ENCODE assay signal across 1 cellular context in the genomic region with DNA sequence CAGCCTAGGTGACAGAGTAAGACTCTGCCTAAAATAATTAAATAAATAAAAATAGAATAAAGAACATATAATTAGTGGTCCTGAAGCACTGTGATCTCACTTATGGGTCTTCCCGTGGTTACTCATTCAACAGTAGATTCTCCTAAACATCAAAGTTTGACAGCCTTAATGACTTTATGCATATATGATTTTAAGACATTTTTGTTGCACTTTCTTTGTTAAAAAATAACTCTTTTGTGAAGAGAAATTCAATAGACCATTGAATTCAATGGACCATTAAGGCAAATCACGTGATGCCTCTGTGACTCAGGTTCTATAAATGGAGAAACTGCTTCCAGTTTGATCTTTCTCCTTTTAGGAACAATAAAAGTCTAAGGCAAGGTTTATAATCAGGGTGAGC.
TF ChIP-seq lines count a peak whose summit lies in the region.

No MANE protein-coding gene starts in this region.

TF ChIP-seq in HepG2, 621 proteins besides CTCF, POLR2A, EP300 and RAD21:
- TF ChIP-seq GTF2F1 (IDR thresholded peaks at IDR 0.05; ENCODE audit: low read length) (no peak), SPEN (CRISPR knock-in tag; IDR thresholded peaks at IDR 0.05; ENCODE audit: low read depth) (no peak)
